Comparison of ENCODE assay signal across 15 cellular contexts in genomic region chr5:157554180-157555030, GRCh38. TPM values are rescaled to one million over a fixed set of nuclear protein-coding genes. Genes with fewer than 3 reads are reported as not detected.
A peak's percentile ranks its signal among the peaks of the same experiment; 100 is the strongest.
DNase-seq lines count a peak whose midpoint lies in the region; ATAC-seq, FAIRE-seq and TF ChIP-seq lines count a peak whose summit lies in the region.
"Had no signal": no experiment of that assay in that cellular context is flagged by ENCODE, and none has a peak within 500 bp of the region (broad histone marks: within the 10 kb centered on the region; RNA-seq: fewer than 3 reads in every experiment).

No MANE protein-coding gene starts in this region.

- no peak for FAIRE-seq in HTR-8/SVneo (lab: Jason Lieb, UNC)

- peak overlapping the region in 3 of 4 donors; percentile 37 to 47 (median 41) for H3K27ac ChIP-seq in Peyer's patch
- H3K27ac ChIP-seq in sigmoid colon: peak overlapping the region; percentile 54 to 95 (median 74)

- H3K9me3 ChIP-seq in Peyer's patch (no peaks in the 10 kb centered on the region), sigmoid colon (no peaks in the 10 kb centered on the region)

- H3K36me3 ChIP-seq in Peyer's patch: no peaks in the 10 kb centered on the region
- no peaks in the 10 kb centered on the region for H3K36me3 ChIP-seq in sigmoid colon

- WGBS in sigmoid colon, 2 donors: 68 to 77% methylated on average over 10 of the region's 10 CpGs

- H3K4me3 ChIP-seq in Peyer's patch (no peak overlapping the region), sigmoid colon (no peak overlapping the region)

- no peak for TF ChIP-seq EP300 in sigmoid colon (IDR thresholded peaks at IDR 0.05)

- intact Hi-C loops in Right ventricle myocardium superior (cut with DNase I): no loop called here
- intact Hi-C loops in sigmoid colon (cut with DNase I): no loop called here

- DNase-seq in Peyer's patch (peak in 1 of 3 donors; percentile 41), Right ventricle myocardium superior (no peak), sigmoid colon (no peak), HTR-8/SVneo (ENCODE audit: insufficient read length, low spot score) (no peak)
- no peak for DNase-seq in central memory CD4-positive, alpha-beta T cell
- DNase-seq: activated T-cell treated with anti-CD3 and anti-CD28 coated beads, Interleukin-2, amount 50 U/mL, for 4 hours; caudate nucleus; foreskin fibroblast; midbrain; NCI-H748 treated with DMSO at 0.1 percent for 48 hours; stimulated activated CD4-positive, alpha-beta T cell treated with anti-CD3 and anti-CD28 coated beads, Interleukin-12 subunit alpha, Interleukin-12 subunit beta, amount 100 ng/mL, for 4 hours; stimulated activated naive CD4-positive, alpha-beta T cell treated with Interleukin-2 at 50 U/mL for 16 hours; T1000 had no signal

- no peak for TF ChIP-seq CTCF in Peyer's patch (IDR thresholded peaks at IDR 0.05)
- TF ChIP-seq CTCF in sigmoid colon (IDR thresholded peaks at IDR 0.05): no peak

- H3K27me3 ChIP-seq in Peyer's patch (no peaks in the 10 kb centered on the region), sigmoid colon (no peaks in the 10 kb centered on the region)

- H3K4me1 ChIP-seq in Peyer's patch: peaks cover 0 to 19% (median 7%) of the 10 kb centered on the region in 4 donors
- peaks cover 0 to 69% (median 56%) of the 10 kb centered on the region in 4 donors for H3K4me1 ChIP-seq in sigmoid colon

- peak; percentile 69 for ATAC-seq in GM18517 (IDR thresholded peaks at IDR 0.05; ENCODE audit: unreplicated experiment)
- peak; percentile 32 for ATAC-seq in Right ventricle myocardium superior (ENCODE audit: poor library complexity)
- ATAC-seq in GM18498 (IDR thresholded peaks at IDR 0.05; ENCODE audit: unreplicated experiment): no peak
- ATAC-seq: activated T-cell treated with anti-CD3 and anti-CD28 coated beads, Interleukin-2, amount 50 U/mL, for 4 hours had no signal

- TF ChIP-seq POLR2A in Peyer's patch (IDR thresholded peaks at IDR 0.05): no peak
- no peak for TF ChIP-seq POLR2A in sigmoid colon (IDR thresholded peaks at IDR 0.05)

RNA-seq across cellular contexts. Expression of gene ADAM19, which starts 21.2 kb away (rescaled TPM):
- 10 to 100 TPM in 1 of 4 donors, 1 to 10 TPM in 3; 1.1 to 47.9 (median 5.4) TPM for total RNA-seq in Peyer's patch
- 8.4 TPM for total RNA-seq in Right ventricle myocardium superior
- 10 to 100 TPM; 18.8 to 53.2 (median 35.0) TPM for total RNA-seq in sigmoid colon
- polyA plus RNA-seq in sigmoid colon: 10 to 100 TPM in 1 of 3 donors, 1 to 10 TPM in 2; 1.2 to 16.3 (median 1.2) TPM
